In the genomic region with DNA sequence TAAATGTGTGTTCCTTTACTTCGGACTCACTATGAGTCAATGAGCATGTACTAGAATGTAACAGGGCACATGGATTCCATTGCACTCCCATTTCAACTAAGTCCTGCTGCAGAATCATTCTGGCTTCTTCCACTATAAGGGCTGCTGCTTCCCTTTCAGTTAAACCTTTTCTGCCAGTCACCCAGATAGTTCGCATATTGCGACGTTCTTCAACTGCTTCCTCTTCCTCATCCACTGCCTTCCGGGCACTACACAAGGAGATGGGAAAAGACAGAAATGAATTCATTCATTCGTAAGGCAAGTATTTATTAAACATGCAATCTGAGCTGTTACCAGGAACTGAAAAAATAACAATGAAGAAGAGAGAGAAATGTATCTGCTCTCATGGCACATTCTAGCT, we compare ENCODE assay signal across 1 cellular context.
TF ChIP-seq lines count a peak whose summit lies in the region.

No MANE protein-coding gene starts in this region.

TF ChIP-seq in GM23338, 12 proteins besides CTCF, POLR2A, EP300 and RAD21 (continued from another document):
- TF ChIP-seq, protein P1, sequence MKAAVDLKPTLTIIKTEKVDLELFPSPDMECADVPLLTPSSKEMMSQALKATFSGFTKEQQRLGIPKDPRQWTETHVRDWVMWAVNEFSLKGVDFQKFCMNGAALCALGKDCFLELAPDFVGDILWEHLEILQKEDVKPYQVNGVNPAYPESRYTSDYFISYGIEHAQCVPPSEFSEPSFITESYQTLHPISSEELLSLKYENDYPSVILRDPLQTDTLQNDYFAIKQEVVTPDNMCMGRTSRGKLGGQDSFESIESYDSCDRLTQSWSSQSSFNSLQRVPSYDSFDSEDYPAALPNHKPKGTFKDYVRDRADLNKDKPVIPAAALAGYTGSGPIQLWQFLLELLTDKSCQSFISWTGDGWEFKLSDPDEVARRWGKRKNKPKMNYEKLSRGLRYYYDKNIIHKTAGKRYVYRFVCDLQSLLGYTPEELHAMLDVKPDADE (IDR thresholded peaks at IDR 0.05) = no peak
- TF ChIP-seq ZNF331 (CRISPR knock-in tag; IDR thresholded peaks at IDR 0.05; ENCODE audit: low read depth) (no peak), STAT1 (IDR thresholded peaks at IDR 0.05; ENCODE audit: unreplicated experiment) (no peak), JUNB (IDR thresholded peaks at IDR 0.05; ENCODE audit: unreplicated experiment) (no peak), NANOG (IDR thresholded peaks at IDR 0.05; ENCODE audit: borderline replicate concordance) (no peak)
